In the genomic region with DNA sequence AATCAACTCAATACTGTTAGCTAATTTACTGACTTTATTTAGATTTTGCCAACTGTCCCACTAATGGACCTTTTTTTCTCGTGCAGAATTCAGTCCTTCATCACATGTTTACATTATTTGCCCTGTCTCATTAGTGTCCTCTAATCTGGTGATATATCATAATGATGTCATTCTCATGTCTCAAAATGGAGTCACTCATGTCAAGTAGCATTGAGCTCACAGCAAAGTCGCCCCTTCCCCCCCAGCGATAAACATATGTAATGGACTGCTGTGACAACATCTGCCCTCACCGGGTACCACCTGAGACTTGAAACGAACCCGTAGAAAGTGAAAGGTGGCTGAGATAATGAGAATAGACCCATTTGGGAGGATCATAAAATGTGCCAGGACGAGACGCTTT, we compare ENCODE assay signal across 17 cellular contexts. TPM values are rescaled to one million over a fixed set of nuclear protein-coding genes. Genes with fewer than 3 reads are reported as not detected.
DNase-seq lines count a peak whose midpoint lies in the region; ATAC-seq, FAIRE-seq and TF ChIP-seq lines count a peak whose summit lies in the region.
"Had no signal": no experiment of that assay in that cellular context is flagged by ENCODE, and none has a peak within 500 bp of the region (broad histone marks: within the 10 kb centered on the region; RNA-seq: fewer than 3 reads in every experiment).

No MANE protein-coding gene starts in this region.

- H3K36me3 ChIP-seq in left ventricle myocardium inferior (peaks cover 9% of the 10 kb centered on the region), heart right ventricle (peaks cover 0 to 35% (median 0%) of the 10 kb centered on the region in 9 donors), GM12878 (ENCODE audit: control insufficient read depth in 2 of 2, insufficient read depth in 2 of 2, low read length in 1 of 2) (peaks cover 0 to 3% of the 10 kb centered on the region in 2 experiments; a peak in 1 of 4 replicates)
- H3K36me3 ChIP-seq: BE2C had no signal

- RAD21 ChIA-PET in GM12878 (lab: Charles Lee; ENCODE audit: unreplicated experiment), result no interaction called here

- H3K4me2 ChIP-seq in A549 (no peak overlapping the region), GM12878 (ENCODE audit: control insufficient read depth, insufficient read depth) (no peak overlapping the region)

- H3K4me3 Mint-ChIP-seq in stimulated activated naive B cell treated with anti-CD40 and anti-IgM and Interleukin-4, amounts not matched to agents 10 μg/mL and 1 μg/mL and 100 μg/mL, for 72 hours, result no peak overlapping the region
- H3K4me3 Mint-ChIP-seq: CD4-positive, CD25-positive, alpha-beta regulatory T cell; H9 had no signal

- H3K36me3 Mint-ChIP-seq in stimulated activated naive B cell treated with anti-CD40 and anti-IgM and Interleukin-4, amounts not matched to agents 10 μg/mL and 1 μg/mL and 100 μg/mL, for 72 hours, result peaks cover 15 to 40% of the 10 kb centered on the region in 2 donors

- H3K4me3 ChIP-seq in left ventricle myocardium inferior (no peak overlapping the region), heart right ventricle (no peak overlapping the region), A549 (no peak overlapping the region), GM12878 (no peak overlapping the region)

- no peak overlapping the region for H3K9ac ChIP-seq in GM12878 (ENCODE audit: control insufficient read depth, insufficient read depth, low read length)

- WGBS in heart right ventricle, 2 donors, result 75 to 82% methylated on average over 8 of the region's 8 CpGs
- 89% methylated on average over 8 of the region's 8 CpGs for WGBS in A549 (ENCODE audit: missing lambda C conversion rate)
- WGBS in GM12878 (ENCODE audit: insufficient coverage, insufficient replicate concordance, low lambda C conversion rate, missing lambda C conversion rate), result 92% methylated on average over 8 of the region's 8 CpGs

- H3K27me3 Mint-ChIP-seq in stimulated activated naive B cell treated with anti-CD40 and anti-IgM and Interleukin-4, amounts not matched to agents 10 μg/mL and 1 μg/mL and 100 μg/mL, for 72 hours, result no peaks in the 10 kb centered on the region
- H3K27me3 Mint-ChIP-seq: CD4-positive, CD25-positive, alpha-beta regulatory T cell had no signal

- peaks cover 74% of the 10 kb centered on the region for H3K4me1 ChIP-seq in left ventricle myocardium inferior
- peaks cover 10 to 67% (median 55%) of the 10 kb centered on the region in 9 donors for H3K4me1 ChIP-seq in heart right ventricle
- H3K4me1 ChIP-seq in A549, result peaks cover 21% of the 10 kb centered on the region
- no peaks in the 10 kb centered on the region; the same call in 1 of the 2 replicates for H3K4me1 ChIP-seq in GM12878 (ENCODE audit: control insufficient read depth, insufficient read depth, low read length)
- H3K4me1 ChIP-seq: BE2C, Caco-2 had no signal

- TF ChIP-seq EP300 in A549 (IDR thresholded peaks at IDR 0.05) (no peak), GM12878 (IDR thresholded peaks at IDR 0.05; ENCODE audit: borderline replicate concordance in 1 of 2, control insufficient read depth in 1 of 2, low read depth in 2 of 2, low read length in 2 of 2) (no peak)

- FAIRE-seq in A549 (lab: Jason Lieb, UNC) (no peak), GM12878 (lab: Jason Lieb, UNC) (no peak)
- FAIRE-seq: D721Med, G401.6, GM18507, H1 had no signal

- DNase-seq in left ventricle myocardium inferior (no peak), heart right ventricle (no peak), A549 (ENCODE audit: low read depth in 1 of 2, low spot score in 1 of 2) (no peak), GM12878 (ENCODE audit: low read depth, low spot score) (no peak), iPS-NIHi7 (ENCODE audit: extremely low spot score) (no peak), AG08396 (ENCODE audit: low spot score) (no peak)
- DNase-seq in stimulated activated naive B cell treated with anti-CD40 and anti-IgM and Interleukin-4, amounts not matched to agents 10 μg/mL and 1 μg/mL and 100 μg/mL, for 72 hours, result no peak
- DNase-seq: 8988T; BE2C; C1 segment of cervical spinal cord; Caco-2; CD4-positive, CD25-positive, alpha-beta regulatory T cell; H9 had no signal

- SMC1A ChIA-PET in GM12878 (lab: Charles Lee; ENCODE audit: uncharacterized antibody, unreplicated experiment), result interaction anchor here (1.1 to 1.5 kb wide), 3 partner anchors 9 to 41 kb away, joined by 3 to 4 read pairs (median 3); no protein-coding TSS in a partner anchor

- ATAC-seq in heart right ventricle (no peak), A549 (no peak), GM12878 (no peak)
- ATAC-seq in stimulated activated naive B cell treated with anti-CD40 and anti-IgM and Interleukin-4, amounts not matched to agents 10 μg/mL and 1 μg/mL and 100 μg/mL, for 72 hours (replicated peaks), result no peak

- CTCF ChIA-PET in A549 (lab: Yijun Ruan, JAX) (interaction anchor here (0.6 kb wide), 2 partner anchors 717 to 815 kb away, joined by 3 read pairs; no protein-coding TSS in a partner anchor), GM12878 (lab: Yijun Ruan, JAX) (interaction anchor here (1.4 kb wide), 1 partner anchor 139 kb away, joined by 4 read pairs; no protein-coding TSS in a partner anchor)

- in situ Hi-C loops in GM12878 (cut with MboI), result no loop called here

- peak overlapping the region; percentile 52 for H3K27ac Mint-ChIP-seq in stimulated activated naive B cell treated with anti-CD40 and anti-IgM and Interleukin-4, amounts not matched to agents 10 μg/mL and 1 μg/mL and 100 μg/mL, for 72 hours

- TF ChIP-seq CTCF in left ventricle myocardium inferior (IDR thresholded peaks at IDR 0.05; ENCODE audit: borderline replicate concordance) (no peak), heart right ventricle (IDR thresholded peaks at IDR 0.05) (no peak), A549 (IDR thresholded peaks at IDR 0.05) (no peak), GM12878 (IDR thresholded peaks at IDR 0.05 in 2 of 3, conservative IDR thresholded peaks at IDR 0.05 in 1 of 3; ENCODE audit: control insufficient read depth in 2 of 3, extremely low read depth in 1 of 3, insufficient read depth in 1 of 3, low read depth in 3 of 3, low read length in 3 of 3) (no peak)

- POLR2A ChIA-PET in A549 (lab: Yijun Ruan, JAX) (no interaction called here), GM12878 (lab: Charles Lee) (no interaction called here)

- H3K27ac ChIP-seq in left ventricle myocardium inferior (replicated peaks) (peak overlapping the region; percentile 88), heart right ventricle (peak overlapping the region in 3 of 10 donors; percentile 2 to 44 (median 12)), A549 (no peak overlapping the region), GM12878 (ENCODE audit: control insufficient read depth, insufficient read depth) (no peak overlapping the region)

- H2AFZ ChIP-seq in GM12878 (ENCODE audit: control insufficient read depth, low read depth, low read length), result no peak overlapping the region

- peaks cover 0 to 1% of the 10 kb centered on the region in 2 donors for H3K9me3 Mint-ChIP-seq in stimulated activated naive B cell treated with anti-CD40 and anti-IgM and Interleukin-4, amounts not matched to agents 10 μg/mL and 1 μg/mL and 100 μg/mL, for 72 hours

- intact Hi-C loops in left ventricle myocardium inferior (cut with micrococcal nuclease) (no loop called here), heart right ventricle (cut with DNase I) (loop anchor here in 1 of 10 donors (1.0 kb wide), 1 partner anchor 39 kb away; no protein-coding TSS in a partner anchor), GM12878 (cut with micrococcal nuclease; ENCODE audit: unreplicated experiment) (no loop called here)

- peaks cover 6% of the 10 kb centered on the region for H3K9me3 ChIP-seq in left ventricle myocardium inferior (replicated peaks)
- H3K9me3 ChIP-seq in heart right ventricle, result peaks cover 0 to 7% (median 4%) of the 10 kb centered on the region in 11 donors
- H3K9me3 ChIP-seq in A549, result no peaks in the 10 kb centered on the region
- peaks cover 2% of the 10 kb centered on the region; the same call in 2 of the 3 replicates for H3K9me3 ChIP-seq in GM12878 (replicated peaks; ENCODE audit: control insufficient read depth, insufficient read depth, low read length)
- H3K9me3 ChIP-seq: BE2C, Caco-2 had no signal

- peaks cover 32% of the 10 kb centered on the region for H3K79me2 ChIP-seq in GM12878 (ENCODE audit: control insufficient read depth, insufficient read depth, low read length)

- TF ChIP-seq POLR2A in A549 (IDR thresholded peaks at IDR 0.05; ENCODE audit: low read length) (no peak), GM12878 (IDR thresholded peaks at IDR 0.05; ENCODE audit: low read depth, low read length) (no peak)

- H3K4me1 Mint-ChIP-seq in stimulated activated naive B cell treated with anti-CD40 and anti-IgM and Interleukin-4, amounts not matched to agents 10 μg/mL and 1 μg/mL and 100 μg/mL, for 72 hours, result peaks cover 23% of the 10 kb centered on the region in 2 donors
- H3K4me1 Mint-ChIP-seq: H9 had no signal

- BruUV-seq in GM12878 (replicated peaks; lab: Mats Ljungman, UMichigan), result no TSS peak

- no peaks in the 10 kb centered on the region for H3K27me3 ChIP-seq in left ventricle myocardium inferior (ENCODE audit: low read depth)
- H3K27me3 ChIP-seq in heart right ventricle, result no peaks in the 10 kb centered on the region
- no peaks in the 10 kb centered on the region for H3K27me3 ChIP-seq in GM12878 (replicated peaks in 1 of 2; ENCODE audit: control insufficient read depth in 2 of 2, insufficient read depth in 2 of 2, low read length in 1 of 2)
- H3K27me3 ChIP-seq: BE2C had no signal

- no peaks in the 10 kb centered on the region for H4K20me1 ChIP-seq in GM12878 (ENCODE audit: control insufficient read depth, insufficient read depth)

- TF ChIP-seq RAD21 in A549 (conservative IDR thresholded peaks at IDR 0.05 in 1 of 2, IDR thresholded peaks at IDR 0.05 in 1 of 2), result no peak
- no peak for TF ChIP-seq RAD21 in GM12878 (IDR thresholded peaks at IDR 0.05; ENCODE audit: insufficient read depth, low read depth, low read length)

RNA-seq across cellular contexts. Expression of a gene that starts 37.6 kb away (rescaled TPM):
- total RNA-seq in left ventricle myocardium inferior, result 247 TPM
- total RNA-seq in heart right ventricle, result 100 to 1,000 TPM; 240 to 334 (median 290) TPM
- polyA plus RNA-seq in heart right ventricle, result 10 to 100 TPM; 15.9 to 32.4 TPM
- polyA plus RNA-seq in A549 (2011; rRNA removed), result 31.6 and 37.5 TPM in 2 replicates
- 5.3 and 7.1 TPM in 2 replicates for polyA plus RNA-seq in A549 (2012; cell fraction: cytosol; rRNA removed)
- 4.5 and 6.0 TPM in 2 replicates for polyA plus RNA-seq in A549 (2012; cell fraction: nucleus; rRNA removed)
- 12.7 to 15.7 TPM (median 15.1 TPM) in 3 replicates for polyA plus RNA-seq in A549 (2017; fragmentation: RNase III; extraction: RNeasy Plus Mini Kit Qiagen cat#74134 plus additional on column Dnase treatment)
- 93.0 and 111 TPM in 2 replicates for polyA minus RNA-seq in A549 (2011; rRNA and poly(A)+ RNA removed)
- 54.4 and 55.2 TPM in 2 replicates for total RNA-seq in GM12878 (2013; cell fraction: nucleolus; rRNA removed)
- total RNA-seq in GM12878 (2014; rRNA removed), result 18.0 and 19.6 TPM in 2 replicates
- 17.8 and 18.0 TPM in 2 replicates for total RNA-seq in GM12878 (2014; rRNA removed; fragmentation: Illumina TruSeq; extraction: Trizol)
- 26.5 and 26.6 TPM in 2 replicates for total RNA-seq in GM12878 (2021)
- polyA plus RNA-seq in GM12878 (2011; ENCODE audit: low read depth), result 6.5 TPM
- polyA plus RNA-seq in GM12878 (2011; rRNA removed), result 25.6 and 30.8 TPM in 2 replicates
- 13.2 and 14.1 TPM in 2 replicates for polyA plus RNA-seq in GM12878 (2011; cell fraction: cytosol; rRNA removed)
- polyA plus RNA-seq in GM12878 (2011; cell fraction: nucleus; rRNA removed), result 17.5 and 20.7 TPM in 2 replicates
- 9.2 and 11.1 TPM in 2 replicates for polyA plus RNA-seq in GM12878 (2012)
- 14.5 and 19.0 TPM in 2 replicates for polyA plus RNA-seq in GM12878 (2014; fragmentation: Illumina TruSeq; extraction: Trizol)
- 1 to 10 TPM; 3.4 to 9.5 TPM for polyA plus RNA-seq in GM12878 (2014; fragmentation: Nextera tagmentation; extraction: Ambion mirVana)
- 8.1 and 9.3 TPM in 2 replicates for polyA plus RNA-seq in GM12878 (2014; rRNA removed)
- polyA plus RNA-seq in GM12878 (2016; fragmentation: Nextera tagmentation; extraction: Ambion mirVana), result 10 to 100 TPM; 12.0 to 12.6 TPM
- 69.8 and 103 TPM in 2 replicates for polyA minus RNA-seq in GM12878 (2011; rRNA and poly(A)+ RNA removed)
- 31.3 and 37.4 TPM in 2 replicates for polyA minus RNA-seq in GM12878 (2011; cell fraction: cytosol; rRNA and poly(A)+ RNA removed)
- 18.3 and 20.6 TPM in 2 replicates for polyA minus RNA-seq in GM12878 (2011; cell fraction: nucleus; rRNA and poly(A)+ RNA removed)
